Comparison of ENCODE assay signal across 17 cellular contexts in genomic region chr4:145131848-145132247, GRCh38. TPM values are rescaled to one million over a fixed set of nuclear protein-coding genes. Genes with fewer than 3 reads are reported as not detected.
DNase-seq lines count a peak whose midpoint lies in the region; ATAC-seq, FAIRE-seq and TF ChIP-seq lines count a peak whose summit lies in the region.
"Had no signal": no experiment of that assay in that cellular context is flagged by ENCODE, and none has a peak within 500 bp of the region (broad histone marks: within the 10 kb centered on the region; RNA-seq: fewer than 3 reads in every experiment).

No MANE protein-coding gene starts in this region.

- no peaks in the 10 kb centered on the region for H4K20me1 ChIP-seq in H9 (ENCODE audit: control insufficient read depth, insufficient read depth, insufficient read length)
- H4K20me1 ChIP-seq in GM12878 (ENCODE audit: control insufficient read depth, insufficient read depth): no peaks in the 10 kb centered on the region

- H3K9me3 ChIP-seq in H9 (ENCODE audit: control insufficient read depth, low read depth, low read length) (no peaks in the 10 kb centered on the region), GM12878 (replicated peaks; ENCODE audit: control insufficient read depth, insufficient read depth, low read length) (no peaks in the 10 kb centered on the region)
- H3K9me3 ChIP-seq: adrenal gland, BLaER1 had no signal

- no peak overlapping the region for H3K4me2 ChIP-seq in H9 (ENCODE audit: insufficient read depth, insufficient read length, low read length)
- H3K4me2 ChIP-seq in GM12878 (ENCODE audit: control insufficient read depth, insufficient read depth): peak overlapping the region; percentile 94
- H3K4me2 ChIP-seq: neural progenitor cell had no signal

- no peak for FAIRE-seq in GM12878 (lab: Jason Lieb, UNC)
- FAIRE-seq: A204.1, endometrium had no signal

- H3K56ac ChIP-seq in H9 (ENCODE audit: insufficient read length, low read depth, low read length): no peak overlapping the region

- no peak overlapping the region for H4K91ac ChIP-seq in H9 (ENCODE audit: insufficient read length, low read depth, low read length)

- TF ChIP-seq EP300 in GM12878 (IDR thresholded peaks at IDR 0.05; ENCODE audit: borderline replicate concordance in 1 of 2, control insufficient read depth in 1 of 2, low read depth in 2 of 2, low read length in 2 of 2): no peak

- in situ Hi-C loops in GM12878 (cut with MboI): no loop called here

- TF ChIP-seq CTCF in H9 (conservative IDR thresholded peaks at IDR 0.05): no peak
- no peak for TF ChIP-seq CTCF in GM12878 (IDR thresholded peaks at IDR 0.05 in 2 of 3, conservative IDR thresholded peaks at IDR 0.05 in 1 of 3; ENCODE audit: control insufficient read depth in 2 of 3, extremely low read depth in 1 of 3, insufficient read depth in 1 of 3, low read depth in 3 of 3, low read length in 3 of 3)
- no peak for TF ChIP-seq CTCF in progenitor cell of endocrine pancreas (IDR thresholded peaks at IDR 0.05; ENCODE audit: unreplicated experiment)

- H2BK120ac ChIP-seq in H9 (ENCODE audit: low read depth, low read length, poor library complexity, severe bottlenecking): no peak overlapping the region

- SMC1A ChIA-PET in GM12878 (lab: Charles Lee; ENCODE audit: uncharacterized antibody, unreplicated experiment): interaction anchor here (1.3 to 3.3 kb wide), 3 partner anchors 12 to 32 kb away, joined by 4 to 14 read pairs (median 5); no protein-coding TSS in a partner anchor

- no peak overlapping the region for H2BK15ac ChIP-seq in H9 (ENCODE audit: low read depth, low read length)

- H2BK12ac ChIP-seq in H9 (ENCODE audit: insufficient read length, low read depth, low read length): no peak overlapping the region

- BruUV-seq in GM12878 (replicated peaks; lab: Mats Ljungman, UMichigan): no TSS peak

- H3K4me1 ChIP-seq in H9 (ENCODE audit: insufficient read depth, low read length) (no peaks in the 10 kb centered on the region), GM12878 (ENCODE audit: control insufficient read depth, insufficient read depth, low read length) (peaks cover 28% of the 10 kb centered on the region)
- H3K4me1 ChIP-seq: adrenal gland, neural progenitor cell had no signal

- no peaks in the 10 kb centered on the region for H3K27me3 Mint-ChIP-seq in activated CD4-positive, alpha-beta T cell treated with anti-CD3 and anti-CD28 coated beads, Interleukin-2, amount 10 ng/mL, durations not matched to agents 24 days and 14 days
- H3K27me3 Mint-ChIP-seq in H9 (ENCODE audit: low read depth) (no peaks in the 10 kb centered on the region), progenitor cell of endocrine pancreas (no peaks in the 10 kb centered on the region)
- H3K27me3 Mint-ChIP-seq: activated T-helper 17 cell treated with anti-CD3 and anti-CD28 coated beads, Interleukin-2, amount 50 U/mL, for 72 hours had no signal

- ATAC-seq in GM12878 (peak; percentile 12; the same call in 2 of the 3 replicates), HG03354 (IDR thresholded peaks at IDR 0.05; ENCODE audit: poor library complexity, severe bottlenecking, unreplicated experiment) (no peak)

- no peaks in the 10 kb centered on the region for H3K23me2 ChIP-seq in H9 (ENCODE audit: insufficient read length, low read depth, low read length, poor library complexity, severe bottlenecking)

- H2BK5ac ChIP-seq in H9 (ENCODE audit: insufficient read length, low read length): no peak overlapping the region

- H2AFZ ChIP-seq in H9 (ENCODE audit: low read length) (no peak overlapping the region), GM12878 (ENCODE audit: control insufficient read depth, low read depth, low read length) (no peak overlapping the region)
- H2AFZ ChIP-seq: neural progenitor cell had no signal

- H3K14ac ChIP-seq in H9 (ENCODE audit: insufficient read depth, low read length): no peak overlapping the region

- no peak overlapping the region for H3K18ac ChIP-seq in H9 (ENCODE audit: insufficient read length, low read depth, low read length)

- H2BK20ac ChIP-seq in H9 (ENCODE audit: low read depth, low read length, poor library complexity, severe bottlenecking): no peak overlapping the region

- H3K4ac ChIP-seq in H9 (ENCODE audit: low read depth, low read length): no peak overlapping the region

- H3K79me2 ChIP-seq in H9 (ENCODE audit: insufficient read depth, low read length) (no peaks in the 10 kb centered on the region), GM12878 (ENCODE audit: control insufficient read depth, insufficient read depth, low read length) (no peaks in the 10 kb centered on the region)

- H3K4me1 Mint-ChIP-seq in activated CD4-positive, alpha-beta T cell treated with anti-CD3 and anti-CD28 coated beads, Interleukin-2, amount 10 ng/mL, durations not matched to agents 24 days and 14 days: peaks cover 62% of the 10 kb centered on the region
- H3K4me1 Mint-ChIP-seq in H9: no peaks in the 10 kb centered on the region
- no peaks in the 10 kb centered on the region for H3K4me1 Mint-ChIP-seq in progenitor cell of endocrine pancreas (ENCODE audit: low read depth)
- H3K4me1 Mint-ChIP-seq: neural progenitor cell, WTC11 had no signal

- no peak overlapping the region for H3K23ac ChIP-seq in H9 (ENCODE audit: insufficient read length, low read depth, low read length)

- CTCF ChIA-PET in GM12878 (lab: Yijun Ruan, JAX): no interaction called here

- no peak overlapping the region for H3K4me3 Mint-ChIP-seq in activated CD4-positive, alpha-beta T cell treated with anti-CD3 and anti-CD28 coated beads, Interleukin-2, amount 10 ng/mL, durations not matched to agents 24 days and 14 days
- no peak overlapping the region for H3K4me3 Mint-ChIP-seq in H9
- H3K4me3 Mint-ChIP-seq in progenitor cell of endocrine pancreas (ENCODE audit: low read depth): no peak overlapping the region
- H3K4me3 Mint-ChIP-seq: neural progenitor cell, WTC11 had no signal

- H3K9ac ChIP-seq in H9 (ENCODE audit: extremely low read depth, insufficient read length, low read length): no peak overlapping the region
- no peak overlapping the region for H3K9ac ChIP-seq in GM12878 (ENCODE audit: control insufficient read depth, insufficient read depth, low read length)
- H3K9ac ChIP-seq: BLaER1, neural progenitor cell had no signal

- no peak for DNase-seq in activated CD4-positive, alpha-beta T cell treated with anti-CD3 and anti-CD28 coated beads, Interleukin-2, amount 10 ng/mL, durations not matched to agents 24 days and 14 days
- no peak for DNase-seq in activated CD4-positive, alpha-beta T cell treated with anti-CD3 and anti-CD28 coated beads, Interleukin-2, amount 50 U/mL, for 48 hours
- DNase-seq in H9 (no peak), GM12878 (ENCODE audit: low read depth, low spot score) (no peak), progenitor cell of endocrine pancreas (ENCODE audit: low spot score, unreplicated experiment) (no peak), DMS53 treated with DMSO at 0.1 percent for 48 hours (lab: John Stamatoyannopoulos, UW; ENCODE audit: unreplicated experiment) (no peak)
- DNase-seq in activated CD8-positive, alpha-beta memory T cell treated with anti-CD3 and anti-CD28 coated beads, Interleukin-2, amount 50 U/mL, for 4 hours: no peak
- DNase-seq: adrenal gland, NCI-H187 had no signal

- H3K36me3 Mint-ChIP-seq in activated CD4-positive, alpha-beta T cell treated with anti-CD3 and anti-CD28 coated beads, Interleukin-2, amount 10 ng/mL, durations not matched to agents 24 days and 14 days (ENCODE audit: low read depth): peaks cover 70% of the 10 kb centered on the region
- peaks cover 7 to 28% (median 18%) of the 10 kb centered on the region in 3 experiments; a peak in 6 of 7 replicates for H3K36me3 Mint-ChIP-seq in H9 (ENCODE audit: insufficient read depth in 1 of 3, low read depth in 3 of 3)
- H3K36me3 Mint-ChIP-seq in progenitor cell of endocrine pancreas (ENCODE audit: insufficient read depth): peaks cover 4% of the 10 kb centered on the region

- RAD21 ChIA-PET in GM12878 (lab: Charles Lee; ENCODE audit: unreplicated experiment): interaction anchor here (1.3 to 1.6 kb wide), 6 partner anchors 8 to 47 kb away, joined by 3 to 9 read pairs (median 6); partner anchors contain the start of genes ABCE1 and ANAPC10

- H4K8ac ChIP-seq in H9 (replicated peaks; ENCODE audit: insufficient read length, low read depth, low read length): no peak overlapping the region

- peaks cover 1 to 10% of the 10 kb centered on the region in 2 experiments; a peak in 3 of 4 replicates for H3K36me3 ChIP-seq in GM12878 (ENCODE audit: control insufficient read depth in 2 of 2, insufficient read depth in 2 of 2, low read length in 1 of 2)

- no peaks in the 10 kb centered on the region for H3K79me1 ChIP-seq in H9 (ENCODE audit: insufficient read depth, low read depth, low read length, poor library complexity, severe bottlenecking)

- intact Hi-C loops in activated CD4-positive, alpha-beta T cell treated with anti-CD3 and anti-CD28 coated beads, Interleukin-2, amount 10 ng/mL, durations not matched to agents 24 days and 14 days (cut with micrococcal nuclease): loop anchor here (2.0 kb wide), 1 partner anchor 47 kb away; no protein-coding TSS in a partner anchor
- intact Hi-C loops in GM12878 (cut with micrococcal nuclease; ENCODE audit: unreplicated experiment): loop anchor here (10.0 kb wide), 1 partner anchor 957 kb away; no protein-coding TSS in a partner anchor

- no peaks in the 10 kb centered on the region for H3K9me3 Mint-ChIP-seq in activated CD4-positive, alpha-beta T cell treated with anti-CD3 and anti-CD28 coated beads, Interleukin-2, amount 10 ng/mL, durations not matched to agents 24 days and 14 days
- H3K9me3 Mint-ChIP-seq in H9 (no peaks in the 10 kb centered on the region; a peak in 1 of 5 replicates), progenitor cell of endocrine pancreas (ENCODE audit: low read depth) (no peaks in the 10 kb centered on the region)
- H3K9me3 Mint-ChIP-seq: activated T-helper 17 cell treated with anti-CD3 and anti-CD28 coated beads, Interleukin-2, amount 50 U/mL, for 72 hours; neural progenitor cell; WTC11 had no signal

- no peak overlapping the region for H3T11ph ChIP-seq in H9 (ENCODE audit: low read length)

- no peak for TF ChIP-seq POLR2A in GM12878 (IDR thresholded peaks at IDR 0.05; ENCODE audit: low read depth, low read length)

- H3K27ac Mint-ChIP-seq in activated CD4-positive, alpha-beta T cell treated with anti-CD3 and anti-CD28 coated beads, Interleukin-2, amount 10 ng/mL, durations not matched to agents 24 days and 14 days: peak overlapping the region; percentile 20
- H3K27ac Mint-ChIP-seq in H9 (peak overlapping the region in 2 of 3 experiments; percentile 51 to 65; a peak in 1 of 7 replicates), progenitor cell of endocrine pancreas (peak overlapping the region; percentile 29)
- H3K27ac Mint-ChIP-seq: neural progenitor cell had no signal

- H3K27ac ChIP-seq in H9 (ENCODE audit: insufficient read length, low read depth, low read length) (no peak overlapping the region), GM12878 (ENCODE audit: control insufficient read depth, insufficient read depth) (peak overlapping the region; percentile 76)
- H3K27ac ChIP-seq: BLaER1, coronary artery had no signal

- TF ChIP-seq RAD21 in GM12878 (IDR thresholded peaks at IDR 0.05; ENCODE audit: insufficient read depth, low read depth, low read length): no peak

- H3K27me3 ChIP-seq in H9 (ENCODE audit: insufficient read depth, low read length) (no peaks in the 10 kb centered on the region), GM12878 (replicated peaks in 1 of 2; ENCODE audit: control insufficient read depth in 2 of 2, insufficient read depth in 2 of 2, low read length in 1 of 2) (no peaks in the 10 kb centered on the region)
- H3K27me3 ChIP-seq: adrenal gland, BLaER1, neural progenitor cell had no signal

- no peak overlapping the region for H3K4me3 ChIP-seq in GM12878
- H3K4me3 ChIP-seq: adrenal gland, BLaER1, coronary artery, neural progenitor cell had no signal

- no peak overlapping the region for H4K5ac ChIP-seq in H9 (ENCODE audit: insufficient read length, low read depth, low read length)

- WGBS in H9 (ENCODE audit: extremely low coverage, insufficient read length, low lambda C conversion rate): no CpG with 5 or more reads among the region's 12 CpGs
- WGBS in GM12878 (ENCODE audit: insufficient coverage, insufficient replicate concordance, low lambda C conversion rate, missing lambda C conversion rate): 67% methylated on average over 11 of the region's 12 CpGs

- H2AK5ac ChIP-seq in H9 (ENCODE audit: insufficient read length, low read length): no peak overlapping the region

- POLR2A ChIA-PET in GM12878 (lab: Charles Lee): interaction anchor here (0.6 to 2.0 kb wide), 2 partner anchors 33 to 462 kb away, joined by 3 to 10 read pairs; partner anchors contain the start of genes ABCE1 and ANAPC10

RNA-seq across cellular contexts. Expression of gene ABCE1, which starts 33.7 kb away (rescaled TPM):
- total RNA-seq in activated CD4-positive, alpha-beta T cell treated with anti-CD3 and anti-CD28 coated beads, Interleukin-2, amount 10 ng/mL, durations not matched to agents 24 days and 14 days: 191 and 194 TPM in 2 replicates
- total RNA-seq in H9 (2021) (112 TPM in 2 replicates), GM12878 (2014; rRNA removed) (147 and 158 TPM in 2 replicates), GM12878 (2014; rRNA removed; fragmentation: Illumina TruSeq; extraction: Trizol) (168 and 172 TPM in 2 replicates), GM12878 (2021) (109 and 115 TPM in 2 replicates), progenitor cell of endocrine pancreas (53.6 and 59.3 TPM in 2 replicates)
- total RNA-seq in GM12878 (2013; cell fraction: nucleolus; rRNA removed): 217 and 237 TPM in 2 replicates
- 46.8 TPM for polyA plus RNA-seq in GM12878 (2011; ENCODE audit: low read depth)
- polyA plus RNA-seq in GM12878 (2011; rRNA removed) (149 and 220 TPM in 2 replicates), GM12878 (2014; fragmentation: Illumina TruSeq; extraction: Trizol) (167 and 221 TPM in 2 replicates), GM12878 (2014; fragmentation: Nextera tagmentation; extraction: Ambion mirVana) (100 to 1,000 TPM in 1 of 2 experiments, 10 to 100 TPM in 1; 75.9 to 108 TPM), GM12878 (2014; rRNA removed) (72.2 and 97.9 TPM in 2 replicates), GM12878 (2016; fragmentation: Nextera tagmentation; extraction: Ambion mirVana) (100 to 1,000 TPM; 124 to 144 TPM)
- 99.2 and 112 TPM in 2 replicates for polyA plus RNA-seq in GM12878 (2011; cell fraction: cytosol; rRNA removed)
- polyA plus RNA-seq in GM12878 (2011; cell fraction: nucleus; rRNA removed): 146 and 163 TPM in 2 replicates
- polyA plus RNA-seq in GM12878 (2012): 51.6 and 54.1 TPM in 2 replicates
- 199 and 265 TPM in 2 replicates for polyA minus RNA-seq in GM12878 (2011; rRNA and poly(A)+ RNA removed)
- polyA minus RNA-seq in GM12878 (2011; cell fraction: cytosol; rRNA and poly(A)+ RNA removed): 58.4 and 60.6 TPM in 2 replicates
- polyA minus RNA-seq in GM12878 (2011; cell fraction: nucleus; rRNA and poly(A)+ RNA removed): 48.6 and 54.9 TPM in 2 replicates

RNA-seq across cellular contexts. Expression of gene ANAPC10, which starts 33.9 kb away (rescaled TPM):
- 26.7 and 30.4 TPM in 2 replicates for total RNA-seq in activated CD4-positive, alpha-beta T cell treated with anti-CD3 and anti-CD28 coated beads, Interleukin-2, amount 10 ng/mL, durations not matched to agents 24 days and 14 days
- 25.3 and 26.1 TPM in 2 replicates for total RNA-seq in H9 (2021)
- 93.9 and 108 TPM in 2 replicates for total RNA-seq in GM12878 (2013; cell fraction: nucleolus; rRNA removed)
- 26.8 and 31.0 TPM in 2 replicates for total RNA-seq in GM12878 (2014; rRNA removed)
- 44.1 and 44.9 TPM in 2 replicates for total RNA-seq in GM12878 (2014; rRNA removed; fragmentation: Illumina TruSeq; extraction: Trizol)
- 21.6 and 23.8 TPM in 2 replicates for total RNA-seq in GM12878 (2021)
- polyA plus RNA-seq in GM12878 (2011; ENCODE audit: low read depth): 17.7 TPM
- 52.9 and 76.8 TPM in 2 replicates for polyA plus RNA-seq in GM12878 (2011; rRNA removed)
- polyA plus RNA-seq in GM12878 (2011; cell fraction: cytosol; rRNA removed): 21.2 and 26.0 TPM in 2 replicates
- polyA plus RNA-seq in GM12878 (2011; cell fraction: nucleus; rRNA removed): 23.9 and 26.9 TPM in 2 replicates
- polyA plus RNA-seq in GM12878 (2012): 17.7 and 21.8 TPM in 2 replicates
- 43.7 and 58.0 TPM in 2 replicates for polyA plus RNA-seq in GM12878 (2014; fragmentation: Illumina TruSeq; extraction: Trizol)
- 10 to 100 TPM; 60.2 to 73.7 TPM for polyA plus RNA-seq in GM12878 (2014; fragmentation: Nextera tagmentation; extraction: Ambion mirVana)
- polyA plus RNA-seq in GM12878 (2014; rRNA removed): 25.0 and 34.0 TPM in 2 replicates
- 10 to 100 TPM; 56.1 to 62.6 TPM for polyA plus RNA-seq in GM12878 (2016; fragmentation: Nextera tagmentation; extraction: Ambion mirVana)
- polyA minus RNA-seq in GM12878 (2011; rRNA and poly(A)+ RNA removed): 42.6 and 42.8 TPM in 2 replicates
- 4.4 and 4.5 TPM in 2 replicates for polyA minus RNA-seq in GM12878 (2011; cell fraction: cytosol; rRNA and poly(A)+ RNA removed)
- 34.2 and 53.3 TPM in 2 replicates for polyA minus RNA-seq in GM12878 (2011; cell fraction: nucleus; rRNA and poly(A)+ RNA removed)
- total RNA-seq in progenitor cell of endocrine pancreas: 22.5 and 24.8 TPM in 2 replicates

RNA-seq across cellular contexts. Expression of gene OTUD4, which starts 48.5 kb away (rescaled TPM):
- 81.2 and 86.4 TPM in 2 replicates for total RNA-seq in activated CD4-positive, alpha-beta T cell treated with anti-CD3 and anti-CD28 coated beads, Interleukin-2, amount 10 ng/mL, durations not matched to agents 24 days and 14 days
- 51.1 and 59.0 TPM in 2 replicates for total RNA-seq in H9 (2021)
- total RNA-seq in GM12878 (2013; cell fraction: nucleolus; rRNA removed): 119 and 122 TPM in 2 replicates
- 14.1 and 15.5 TPM in 2 replicates for total RNA-seq in GM12878 (2014; rRNA removed)
- total RNA-seq in GM12878 (2014; rRNA removed; fragmentation: Illumina TruSeq; extraction: Trizol): 16.1 and 17.2 TPM in 2 replicates
- 21.4 and 22.8 TPM in 2 replicates for total RNA-seq in GM12878 (2021)
- 5.8 TPM for polyA plus RNA-seq in GM12878 (2011; ENCODE audit: low read depth)
- 26.3 and 35.0 TPM in 2 replicates for polyA plus RNA-seq in GM12878 (2011; rRNA removed)
- 12.1 and 13.0 TPM in 2 replicates for polyA plus RNA-seq in GM12878 (2011; cell fraction: cytosol; rRNA removed)
- 40.0 and 42.7 TPM in 2 replicates for polyA plus RNA-seq in GM12878 (2011; cell fraction: nucleus; rRNA removed)
- polyA plus RNA-seq in GM12878 (2012): 8.4 and 9.3 TPM in 2 replicates
- 19.2 and 25.2 TPM in 2 replicates for polyA plus RNA-seq in GM12878 (2014; fragmentation: Illumina TruSeq; extraction: Trizol)
- 1 to 10 TPM; 2.8 to 4.4 TPM for polyA plus RNA-seq in GM12878 (2014; fragmentation: Nextera tagmentation; extraction: Ambion mirVana)
- polyA plus RNA-seq in GM12878 (2014; rRNA removed): 10.0 and 13.0 TPM in 2 replicates
- polyA plus RNA-seq in GM12878 (2016; fragmentation: Nextera tagmentation; extraction: Ambion mirVana): 1 to 10 TPM; 2.2 to 8.3 TPM
- 35.2 and 36.7 TPM in 2 replicates for polyA minus RNA-seq in GM12878 (2011; rRNA and poly(A)+ RNA removed)
- polyA minus RNA-seq in GM12878 (2011; cell fraction: cytosol; rRNA and poly(A)+ RNA removed): 10.3 and 10.6 TPM in 2 replicates
- polyA minus RNA-seq in GM12878 (2011; cell fraction: nucleus; rRNA and poly(A)+ RNA removed): 39.0 and 66.1 TPM in 2 replicates
- 40.8 and 41.8 TPM in 2 replicates for total RNA-seq in progenitor cell of endocrine pancreas
